Comparison of ENCODE assay signal across 8 cellular contexts in the genomic region with DNA sequence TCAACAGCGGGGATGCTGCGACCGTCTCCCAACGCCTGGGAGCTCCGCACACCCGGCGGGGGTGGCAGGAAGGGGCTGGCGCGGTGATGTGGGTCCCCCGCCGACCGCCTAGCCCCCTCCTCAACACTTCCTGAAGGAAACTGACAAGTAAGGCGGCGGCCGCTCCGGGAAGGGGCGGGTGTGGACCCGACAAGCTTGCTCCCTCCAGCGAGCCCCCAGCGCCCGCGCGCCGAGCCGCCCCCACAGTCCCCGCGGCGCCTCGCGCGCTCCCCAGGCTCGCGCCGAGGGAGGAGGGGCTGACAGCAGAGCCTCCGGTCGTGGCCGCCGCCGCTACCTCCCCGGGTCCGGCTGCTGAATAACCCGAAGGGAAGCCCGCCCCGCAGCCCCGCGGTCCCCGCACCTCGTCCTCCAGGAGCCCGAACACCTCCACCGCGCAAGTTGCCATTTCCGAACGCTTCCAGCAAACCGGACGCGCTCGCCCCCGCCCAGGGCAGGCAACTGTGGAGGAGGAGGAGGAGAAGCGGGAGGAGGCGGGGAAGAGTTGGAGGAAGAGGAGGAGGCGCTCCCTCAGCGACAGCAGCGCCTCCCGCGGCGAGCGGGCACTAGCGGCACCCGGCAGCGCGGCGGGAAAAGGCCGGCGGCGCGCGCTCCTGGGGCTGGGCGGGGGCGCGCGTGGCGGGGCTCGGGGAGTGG.
DNase-seq lines count a peak whose midpoint lies in the region; ATAC-seq and TF ChIP-seq lines count a peak whose summit lies in the region.

A gene (minus strand): TSS at position 502 of the 693 bp plus-strand sequence. CDS start 57 bp downstream, at position 445.

- H3K27me3 Mint-ChIP-seq in nephron (ENCODE audit: low read depth) = peaks cover 5% of the 10 kb centered on the region

- H3K4me3 ChIP-seq in fibroblast of pulmonary artery (replicated peaks; ENCODE audit: low read depth, low read length) = peak within 1 kb of the TSS; percentile 78

- peaks cover 18% of the 10 kb centered on the region for H3K36me3 Mint-ChIP-seq in nephron (ENCODE audit: low read depth)

- H3K4me3 Mint-ChIP-seq in nephron = peak within 1 kb of the TSS; percentile 90 to 97 (median 97)

- in situ Hi-C loops in KBM-7 (cut with MboI; ENCODE audit: low pct_unique_long_range_greater_than_20kb, low sequenced_read_pairs) = no loop called here

- peak within 1 kb of the TSS; percentile 94 to 96 (median 95) for H3K27ac Mint-ChIP-seq in nephron

- peak; percentile 92 for ATAC-seq in GM21717 (IDR thresholded peaks at IDR 0.05; ENCODE audit: unreplicated experiment)
- peak; percentile 90 for ATAC-seq in stimulated activated naive CD8-positive, alpha-beta T cell treated with anti-CD3 and anti-CD28 coated beads, Interleukin-15, Interleukin-2, amounts not matched to agents 100 U/mL and 50 U/mL, for 24 hours

- peak; percentile 72 for DNase-seq in DMS114 treated with DMSO at 0.1 percent for 48 hours (lab: John Stamatoyannopoulos, UW; ENCODE audit: unreplicated experiment)
- DNase-seq in KBM-7 = peak; percentile 91
- DNase-seq in RWPE1 (ENCODE audit: low spot score) = peak; percentile 83
- DNase-seq in activated T-helper 9 cell treated with anti-CD3 and anti-CD28 coated beads, Interleukin-2, amount 50 U/mL, for 16 hours (ENCODE audit: low read depth) = peak; percentile 71
- peak; percentile 88 for DNase-seq in fibroblast of pulmonary artery (ENCODE audit: low read depth)
- peak; percentile 80 for DNase-seq in stimulated activated naive CD8-positive, alpha-beta T cell treated with anti-CD3 and anti-CD28 coated beads, Interleukin-15, Interleukin-2, amounts not matched to agents 100 U/mL and 50 U/mL, for 24 hours

- H3K4me1 Mint-ChIP-seq in nephron = peaks cover 28% of the 10 kb centered on the region

- TF ChIP-seq CTCF in RWPE1 (conservative IDR thresholded peaks at IDR 0.05; ENCODE audit: low read depth) = peak; percentile 89
- peak; percentile 37 for TF ChIP-seq CTCF in fibroblast of pulmonary artery (IDR thresholded peaks at IDR 0.05; ENCODE audit: low read length, missing control alignments)
- TF ChIP-seq CTCF in nephron (IDR thresholded peaks at IDR 0.05; ENCODE audit: unreplicated experiment in 3 of 3) = peak; percentile 36 to 47 (median 37)

- CTCF ChIA-PET in RWPE1 (lab: Yijun Ruan, JAX) = interaction anchor here (0.7 to 1.3 kb wide), 4 partner anchors 9 to 60 kb away, joined by 3 to 5 read pairs (median 3); no protein-coding TSS in a partner anchor

- POLR2A ChIA-PET in RWPE1 (lab: Yijun Ruan, JAX; ENCODE audit: low non-redundant PET) = no interaction called here

- H3K9me3 Mint-ChIP-seq in nephron = peaks cover 3% of the 10 kb centered on the region

- peak within 1 kb of the TSS; percentile 96 for H3K27ac ChIP-seq in RWPE1

Comparison
In these comparisons a context has a peak if more than half of its experiments do, and no peak if none do; other contexts are left out.
1. Peak in every context shown above with its lines: DNase-seq, ATAC-seq, H3K4me3 ChIP-seq and H3K27ac ChIP-seq.
2. CTCF ChIP-seq: peak in every context shown above with its lines; median percentile 89 in RWPE1; 37 in fibroblast of pulmonary artery; 37 in nephron.